In the genomic region with DNA sequence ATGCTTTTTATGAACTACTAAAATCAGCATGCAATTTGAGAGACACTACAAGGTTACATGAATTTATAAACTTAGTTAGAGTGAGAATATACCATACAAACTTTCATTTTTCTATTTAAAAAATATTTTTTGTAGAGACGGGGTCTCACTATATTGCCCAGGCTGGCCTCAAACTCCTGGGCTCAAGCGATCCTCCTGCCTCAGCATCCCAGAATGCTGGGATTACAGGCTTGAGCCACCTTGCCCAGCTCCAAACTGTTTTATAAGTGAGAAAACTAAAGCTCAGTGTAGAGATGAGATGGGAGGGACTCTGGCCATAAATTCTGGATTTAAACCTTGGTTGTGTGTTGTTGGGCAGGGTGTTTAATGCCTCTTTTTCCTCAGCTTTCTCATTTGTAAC, we compare ENCODE assay signal across 15 cellular contexts. TPM values are rescaled to one million over a fixed set of nuclear protein-coding genes. Genes with fewer than 3 reads are reported as not detected.
DNase-seq lines count a peak whose midpoint lies in the region; ATAC-seq and TF ChIP-seq lines count a peak whose summit lies in the region.
"Had no signal": no experiment of that assay in that cellular context is flagged by ENCODE, and none has a peak within 500 bp of the region (broad histone marks: within the 10 kb centered on the region; RNA-seq: fewer than 3 reads in every experiment).

No MANE protein-coding gene starts in this region.

- peak overlapping the region; percentile 91 for H3K27ac Mint-ChIP-seq in activated T-cell treated with anti-CD3 and anti-CD28 coated beads, Interleukin-2, amount 50 U/mL, for 72 hours
- H3K27ac Mint-ChIP-seq in chondrocyte (ENCODE audit: unreplicated experiment) (peak overlapping the region; percentile 59), glutamatergic neuron (ENCODE audit: unreplicated experiment) (no peak overlapping the region)

- H3K4me3 Mint-ChIP-seq in activated T-cell treated with anti-CD3 and anti-CD28 coated beads, Interleukin-2, amount 50 U/mL, for 72 hours: peak overlapping the region; percentile 49 to 69
- no peak overlapping the region for H3K4me3 Mint-ChIP-seq in chondrocyte (ENCODE audit: unreplicated experiment)
- no peak overlapping the region for H3K4me3 Mint-ChIP-seq in glutamatergic neuron (ENCODE audit: unreplicated experiment)

- no peak for TF ChIP-seq POLR2A in spleen (IDR thresholded peaks at IDR 0.05)

- peaks cover 65% of the 10 kb centered on the region for H3K4me1 ChIP-seq in OCI-LY7 (ENCODE audit: insufficient read depth, low read length, poor library complexity, severe bottlenecking)
- H3K4me1 ChIP-seq in spleen: peaks cover 17 to 96% (median 82%) of the 10 kb centered on the region in 6 donors

- no peaks in the 10 kb centered on the region for H3K9me3 ChIP-seq in OCI-LY7 (ENCODE audit: low read length)
- H3K9me3 ChIP-seq in spleen: no peaks in the 10 kb centered on the region
- H3K9me3 ChIP-seq: pancreas had no signal

- H3K4me2 ChIP-seq in OCI-LY7 (ENCODE audit: low read length): peak overlapping the region; percentile 69

- H3K27ac ChIP-seq in OCI-LY7 (ENCODE audit: low read depth, low read length, poor library complexity, severe bottlenecking): peak overlapping the region; percentile 46
- peak overlapping the region in 7 of 8 donors; percentile 23 to 87 (median 80) for H3K27ac ChIP-seq in spleen
- H3K27ac ChIP-seq: pancreas had no signal

- H3K4me3 ChIP-seq in OCI-LY7 (ENCODE audit: low read depth, low read length, poor library complexity, severe bottlenecking): peak overlapping the region; percentile 37
- H3K4me3 ChIP-seq in spleen: no peak overlapping the region
- H3K4me3 ChIP-seq: pancreas, SK-N-MC, skin epidermis had no signal

- peaks cover 4 to 19% of the 10 kb centered on the region in 2 donors for H3K36me3 Mint-ChIP-seq in activated T-cell treated with anti-CD3 and anti-CD28 coated beads, Interleukin-2, amount 50 U/mL, for 72 hours (ENCODE audit: insufficient read depth in 2 of 2)
- no peaks in the 10 kb centered on the region for H3K36me3 Mint-ChIP-seq in chondrocyte (ENCODE audit: low read depth)
- H3K36me3 Mint-ChIP-seq in glutamatergic neuron (ENCODE audit: unreplicated experiment): no peaks in the 10 kb centered on the region

- DNase-seq in activated T-cell treated with anti-CD3 and anti-CD28 coated beads, Interleukin-2, amount 50 U/mL, for 72 hours: no peak
- DNase-seq in activated T-cell treated with anti-CD3 and anti-CD28 coated beads for 4 hours (no peak), OCI-LY7 (ENCODE audit: low spot score) (no peak), chondrocyte (ENCODE audit: low spot score) (no peak), spleen (no peak), glutamatergic neuron (no peak)
- DNase-seq: activated effector memory CD4-positive, alpha-beta T cell treated with Interleukin-2 at 50 U/mL for 16 hours; Karpas-422; kidney; NCI-H1436 treated with DMSO at 0.1 percent for 48 hours; pancreas had no signal

- H3K79me2 ChIP-seq in OCI-LY7 (ENCODE audit: insufficient read depth, low read depth, low read length): peaks cover 84% of the 10 kb centered on the region

- no TSS peak for BruUV-seq in OCI-LY7 (replicated peaks; lab: Mats Ljungman, UMichigan)

- peaks cover 19% of the 10 kb centered on the region; the same call in 1 of the 2 replicates for H4K20me1 ChIP-seq in OCI-LY7 (ENCODE audit: insufficient read depth, low read length)

- TF ChIP-seq CTCF in OCI-LY7 (conservative IDR thresholded peaks at IDR 0.05; ENCODE audit: low read length): no peak
- TF ChIP-seq CTCF in chondrocyte (IDR thresholded peaks at IDR 0.05): no peak
- no peak for TF ChIP-seq CTCF in spleen (IDR thresholded peaks at IDR 0.05 in 8 of 11, conservative IDR thresholded peaks at IDR 0.05 in 3 of 11)
- TF ChIP-seq CTCF in glutamatergic neuron (IDR thresholded peaks at IDR 0.05; ENCODE audit: partially characterized antibody, unreplicated experiment): no peak

- intact Hi-C loops in OCI-LY7 (cut with micrococcal nuclease; ENCODE audit: unreplicated experiment) (no loop called here), spleen (cut with DNase I; ENCODE audit: low total_unique reads) (no loop called here)

- POLR2A ChIA-PET in OCI-LY7 (lab: Charles Lee): interaction anchor here (0.6 to 2.1 kb wide), 9 partner anchors 8 to 63 kb away, joined by 3 to 11 read pairs (median 3); no protein-coding TSS in a partner anchor

- no peaks in the 10 kb centered on the region for H3K9me3 Mint-ChIP-seq in activated T-cell treated with anti-CD3 and anti-CD28 coated beads, Interleukin-2, amount 50 U/mL, for 72 hours
- H3K9me3 Mint-ChIP-seq in chondrocyte (ENCODE audit: low read depth) (no peaks in the 10 kb centered on the region), glutamatergic neuron (ENCODE audit: unreplicated experiment) (no peaks in the 10 kb centered on the region)

- peaks cover 94% of the 10 kb centered on the region for H3K4me1 Mint-ChIP-seq in activated T-cell treated with anti-CD3 and anti-CD28 coated beads, Interleukin-2, amount 50 U/mL, for 72 hours (ENCODE audit: low read depth)
- H3K4me1 Mint-ChIP-seq in chondrocyte (ENCODE audit: low read depth) (peaks cover 40% of the 10 kb centered on the region), glutamatergic neuron (ENCODE audit: low read depth, unreplicated experiment) (peaks cover 12% of the 10 kb centered on the region)

- no peaks in the 10 kb centered on the region for H3K27me3 Mint-ChIP-seq in activated T-cell treated with anti-CD3 and anti-CD28 coated beads, Interleukin-2, amount 50 U/mL, for 72 hours (ENCODE audit: low read depth)
- H3K27me3 Mint-ChIP-seq in chondrocyte (ENCODE audit: low read depth) (no peaks in the 10 kb centered on the region), glutamatergic neuron (ENCODE audit: unreplicated experiment) (no peaks in the 10 kb centered on the region)

- H3K9me2 ChIP-seq in OCI-LY7 (ENCODE audit: insufficient read depth, low read length): no peaks in the 10 kb centered on the region

- CTCF ChIA-PET in OCI-LY7 (lab: Charles Lee; ENCODE audit: unreplicated experiment): interaction anchor here (1.1 kb wide), 1 partner anchor 8 kb away, joined by 5 read pairs; no protein-coding TSS in a partner anchor

- H3K27me3 ChIP-seq in spleen (replicated peaks in 1 of 7): no peaks in the 10 kb centered on the region
- H3K27me3 ChIP-seq: pancreas had no signal

- WGBS in spleen, 5 donors: 90 to 99% (median 96%) methylated on average over 2 of the region's 2 CpGs

- ATAC-seq in activated T-cell treated with anti-CD3 and anti-CD28 coated beads, Interleukin-2, amount 50 U/mL, for 72 hours (replicated peaks in 1 of 2): no peak
- no peak for ATAC-seq in GM21576 (IDR thresholded peaks at IDR 0.05; ENCODE audit: unreplicated experiment)
- no peak for ATAC-seq in GM21786 (IDR thresholded peaks at IDR 0.05; ENCODE audit: unreplicated experiment)
- ATAC-seq: pancreas had no signal

- no peak overlapping the region for H2AFZ ChIP-seq in OCI-LY7 (ENCODE audit: low read length)

- H3K36me3 ChIP-seq in OCI-LY7 (ENCODE audit: insufficient read depth, low read length) (peaks cover 44% of the 10 kb centered on the region), spleen (peaks cover 0 to 44% (median 7%) of the 10 kb centered on the region in 6 donors)
- H3K36me3 ChIP-seq: pancreas had no signal

RNA-seq across cellular contexts. Expression of a gene that starts 9.6 kb away (rescaled TPM):
- total RNA-seq in activated T-cell treated with anti-CD3 and anti-CD28 coated beads, Interleukin-2, amount 50 U/mL, for 72 hours: 100 to 1,000 TPM; 130 to 149 TPM
- 31.5 and 39.3 TPM in 2 replicates for total RNA-seq in OCI-LY7 (2014; rRNA removed; shearing (Covaris generic))
- total RNA-seq in OCI-LY7 (2022) (53.4 and 53.8 TPM in 2 replicates), chondrocyte (30.9 to 34.7 TPM (median 33.4 TPM) in 3 replicates), spleen (100 to 1,000 TPM in 3 of 7 donors, 10 to 100 TPM in 4; 74.8 to 120 (median 85.1) TPM), glutamatergic neuron (ENCODE audit: unreplicated experiment) (60.3 TPM)
- 10 to 100 TPM; 24.4 to 42.0 (median 29.8) TPM for polyA plus RNA-seq in spleen

Comparison
In these comparisons a context has a peak if more than half of its experiments do, and no peak if none do; other contexts are left out.
1. H3K4me3 Mint-ChIP-seq: peak in activated T-cell treated with anti-CD3 and anti-CD28 coated beads, Interleukin-2, amount 50 U/mL, for 72 hours (2 of 2); none in chondrocyte (single experiment) and glutamatergic neuron (single experiment).